ENCODE assay signal across 19 cellular contexts in genomic region chr5:133528841-133529240, GRCh38.
A peak's percentile ranks its signal among the peaks of the same experiment; 100 is the strongest.
DNase-seq lines count a peak whose midpoint lies in the region; ATAC-seq and TF ChIP-seq lines count a peak whose summit lies in the region.
"Had no signal": no experiment of that assay in that cellular context is flagged by ENCODE, and none has a peak within 500 bp of the region (broad histone marks: within the 10 kb centered on the region; RNA-seq: fewer than 3 reads in every experiment).

No MANE protein-coding gene starts in this region.

- H3K4me3 ChIP-seq in SJCRH30 (no peak overlapping the region), esophagus muscularis mucosa (no peak overlapping the region)
- H3K4me3 ChIP-seq: A549; BLaER1 treated with 17β-estradiol and CSF1 and Interleukin-3, amounts not matched to agents 10 nM and 100 nM had no signal

- H3K27ac ChIP-seq in SJCRH30 (no peak overlapping the region), esophagus muscularis mucosa (replicated peaks in 1 of 4) (no peak overlapping the region)
- H3K27ac ChIP-seq: 22Rv1; A549; BLaER1 treated with 17β-estradiol and CSF1 and Interleukin-3, amounts not matched to agents 10 nM and 100 nM; C4-2B had no signal

- intact Hi-C loops in activated CD8-positive, alpha-beta T cell treated with anti-CD3 and anti-CD28 coated beads for 36 hours (cut with micrococcal nuclease): no loop called here
- intact Hi-C loops in esophagus muscularis mucosa (cut with DNase I): no loop called here

- no peak overlapping the region for H3K27ac Mint-ChIP-seq in activated CD8-positive, alpha-beta T cell treated with anti-CD3 and anti-CD28 coated beads, Interleukin-2, amount 10 ng/mL, durations not matched to agents 7 days and 5 days
- H3K27ac Mint-ChIP-seq in activated CD8-positive, alpha-beta T cell treated with anti-CD3 and anti-CD28 coated beads for 36 hours: no peak overlapping the region
- peak overlapping the region; percentile 19 for H3K27ac Mint-ChIP-seq in nephron progenitor cell
- H3K27ac Mint-ChIP-seq: B cell; CD4-positive, alpha-beta T cell; CD8-positive, alpha-beta T cell had no signal

- TF ChIP-seq POLR2A in esophagus muscularis mucosa (IDR thresholded peaks at IDR 0.05; ENCODE audit: low read depth): no peak

- no peak for TF ChIP-seq CTCF in activated CD8-positive, alpha-beta T cell treated with anti-CD3 and anti-CD28 coated beads for 36 hours (IDR thresholded peaks at IDR 0.05)
- no peak for TF ChIP-seq CTCF in esophagus muscularis mucosa (IDR thresholded peaks at IDR 0.05)
- no peak for TF ChIP-seq CTCF in nephron progenitor cell (IDR thresholded peaks at IDR 0.05)

- peak; percentile 7 for DNase-seq in activated CD8-positive, alpha-beta T cell treated with anti-CD3 and anti-CD28 coated beads, Interleukin-2, amount 10 ng/mL, durations not matched to agents 7 days and 5 days
- DNase-seq in activated CD8-positive, alpha-beta T cell treated with anti-CD3 and anti-CD28 coated beads for 36 hours: no peak
- DNase-seq in SJCRH30: peak; percentile 35 to 57
- DNase-seq in esophagus muscularis mucosa (ENCODE audit: extremely low spot score): peak; percentile 62
- no peak for DNase-seq in nephron progenitor cell
- DNase-seq in DMS 273 (lab: John Stamatoyannopoulos, UW; ENCODE audit: unreplicated experiment): no peak
- no peak for DNase-seq in T-helper 1 cell
- DNase-seq: AML-193; Caco-2; Calu3; CD4-positive, alpha-beta T cell; CD8-positive, alpha-beta T cell; GF-D8 had no signal

- no peak for ATAC-seq in activated CD8-positive, alpha-beta T cell treated with anti-CD3 and anti-CD28 coated beads, Interleukin-2, amount 10 ng/mL, durations not matched to agents 7 days and 5 days
- no peak for ATAC-seq in activated CD8-positive, alpha-beta T cell treated with anti-CD3 and anti-CD28 coated beads for 36 hours
- no peak for ATAC-seq in HG02588 (IDR thresholded peaks at IDR 0.05; ENCODE audit: unreplicated experiment)
- ATAC-seq: A549; CD8-positive, alpha-beta T cell had no signal

- H3K4me1 ChIP-seq in SJCRH30 (peaks cover 36% of the 10 kb centered on the region), esophagus muscularis mucosa (no peaks in the 10 kb centered on the region)
- H3K4me1 ChIP-seq: A549, Caco-2 had no signal

- POLR2A ChIA-PET in activated CD8-positive, alpha-beta T cell treated with anti-CD3 and anti-CD28 coated beads, Interleukin-2, amount 10 ng/mL, durations not matched to agents 7 days and 5 days (lab: Charles Lee): no interaction called here
- POLR2A ChIA-PET in activated CD8-positive, alpha-beta T cell treated with anti-CD3 and anti-CD28 coated beads for 36 hours (lab: Charles Lee): interaction anchor here (0.6 kb wide), 1 partner anchor 60 kb away, joined by 3 read pairs; no protein-coding TSS in a partner anchor

- no peaks in the 10 kb centered on the region for H3K4me1 Mint-ChIP-seq in activated CD8-positive, alpha-beta T cell treated with anti-CD3 and anti-CD28 coated beads, Interleukin-2, amount 10 ng/mL, durations not matched to agents 7 days and 5 days (ENCODE audit: low read depth)
- H3K4me1 Mint-ChIP-seq in activated CD8-positive, alpha-beta T cell treated with anti-CD3 and anti-CD28 coated beads for 36 hours (ENCODE audit: low read depth): no peaks in the 10 kb centered on the region
- H3K4me1 Mint-ChIP-seq in nephron progenitor cell: peaks cover 27% of the 10 kb centered on the region
- H3K4me1 Mint-ChIP-seq: B cell had no signal

- H3K4me3 Mint-ChIP-seq in activated CD8-positive, alpha-beta T cell treated with anti-CD3 and anti-CD28 coated beads, Interleukin-2, amount 10 ng/mL, durations not matched to agents 7 days and 5 days: no peak overlapping the region
- no peak overlapping the region for H3K4me3 Mint-ChIP-seq in activated CD8-positive, alpha-beta T cell treated with anti-CD3 and anti-CD28 coated beads for 36 hours
- H3K4me3 Mint-ChIP-seq in nephron progenitor cell: no peak overlapping the region
- H3K4me3 Mint-ChIP-seq: B cell; CD4-positive, alpha-beta T cell; CD8-positive, alpha-beta T cell had no signal

- H3K27me3 ChIP-seq in SJCRH30 (no peaks in the 10 kb centered on the region), esophagus muscularis mucosa (no peaks in the 10 kb centered on the region)
- H3K27me3 ChIP-seq: BLaER1 treated with 17β-estradiol and CSF1 and Interleukin-3, amounts not matched to agents 10 nM and 100 nM had no signal

- H3K9me3 ChIP-seq in SJCRH30 (replicated peaks) (no peaks in the 10 kb centered on the region), esophagus muscularis mucosa (no peaks in the 10 kb centered on the region)
- H3K9me3 ChIP-seq: A549; BLaER1 treated with 17β-estradiol and CSF1 and Interleukin-3, amounts not matched to agents 10 nM and 100 nM; Caco-2 had no signal

- peaks cover 5% of the 10 kb centered on the region for H3K27me3 Mint-ChIP-seq in activated CD8-positive, alpha-beta T cell treated with anti-CD3 and anti-CD28 coated beads, Interleukin-2, amount 10 ng/mL, durations not matched to agents 7 days and 5 days (ENCODE audit: low read depth)
- H3K27me3 Mint-ChIP-seq in activated CD8-positive, alpha-beta T cell treated with anti-CD3 and anti-CD28 coated beads for 36 hours: peaks cover 3% of the 10 kb centered on the region
- H3K27me3 Mint-ChIP-seq in nephron progenitor cell (ENCODE audit: low read depth, poor library complexity): peaks cover 8% of the 10 kb centered on the region

- TF ChIP-seq EP300 in esophagus muscularis mucosa (IDR thresholded peaks at IDR 0.05): no peak

- whole genome bisulfite sequencing in esophagus muscularis mucosa: 0% methylated on average over 1 of the region's 4 CpGs

- no peaks in the 10 kb centered on the region for H3K9me3 Mint-ChIP-seq in activated CD8-positive, alpha-beta T cell treated with anti-CD3 and anti-CD28 coated beads, Interleukin-2, amount 10 ng/mL, durations not matched to agents 7 days and 5 days (ENCODE audit: insufficient read depth)
- H3K9me3 Mint-ChIP-seq in activated CD8-positive, alpha-beta T cell treated with anti-CD3 and anti-CD28 coated beads for 36 hours: no peaks in the 10 kb centered on the region
- no peaks in the 10 kb centered on the region for H3K9me3 Mint-ChIP-seq in nephron progenitor cell
- H3K9me3 Mint-ChIP-seq: CD4-positive, alpha-beta T cell; CD8-positive, alpha-beta T cell had no signal

- no peaks in the 10 kb centered on the region for H3K36me3 Mint-ChIP-seq in activated CD8-positive, alpha-beta T cell treated with anti-CD3 and anti-CD28 coated beads, Interleukin-2, amount 10 ng/mL, durations not matched to agents 7 days and 5 days (ENCODE audit: low read depth)
- no peaks in the 10 kb centered on the region for H3K36me3 Mint-ChIP-seq in activated CD8-positive, alpha-beta T cell treated with anti-CD3 and anti-CD28 coated beads for 36 hours (ENCODE audit: low read depth)
- no peaks in the 10 kb centered on the region for H3K36me3 Mint-ChIP-seq in nephron progenitor cell (ENCODE audit: low read depth)
- H3K36me3 Mint-ChIP-seq: CD8-positive, alpha-beta T cell had no signal

- no peaks in the 10 kb centered on the region for H3K36me3 ChIP-seq in SJCRH30
- H3K36me3 ChIP-seq in esophagus muscularis mucosa: no peaks in the 10 kb centered on the region
- H3K36me3 ChIP-seq: BLaER1 treated with 17β-estradiol and CSF1 and Interleukin-3, amounts not matched to agents 10 nM and 100 nM had no signal

- CTCF ChIA-PET in activated CD8-positive, alpha-beta T cell treated with anti-CD3 and anti-CD28 coated beads, Interleukin-2, amount 10 ng/mL, durations not matched to agents 7 days and 5 days (lab: Charles Lee): no interaction called here
- CTCF ChIA-PET in activated CD8-positive, alpha-beta T cell treated with anti-CD3 and anti-CD28 coated beads for 36 hours (lab: Charles Lee): no interaction called here

Comparison
In these comparisons a context has a peak if more than half of its experiments do, and no peak if none do; other contexts are left out.
1. DNase-seq: peak in activated CD8-positive, alpha-beta T cell treated with anti-CD3 and anti-CD28 coated beads, Interleukin-2, amount 10 ng/mL, durations not matched to agents 7 days and 5 days (single experiment), SJCRH30 (2 of 2) and esophagus muscularis mucosa (single experiment); none in activated CD8-positive, alpha-beta T cell treated with anti-CD3 and anti-CD28 coated beads for 36 hours (single experiment), nephron progenitor cell (single experiment), DMS 273 (single experiment) and T-helper 1 cell (0 of 5).